Comparison of ENCODE assay signal across 10 cellular contexts in the genomic region with DNA sequence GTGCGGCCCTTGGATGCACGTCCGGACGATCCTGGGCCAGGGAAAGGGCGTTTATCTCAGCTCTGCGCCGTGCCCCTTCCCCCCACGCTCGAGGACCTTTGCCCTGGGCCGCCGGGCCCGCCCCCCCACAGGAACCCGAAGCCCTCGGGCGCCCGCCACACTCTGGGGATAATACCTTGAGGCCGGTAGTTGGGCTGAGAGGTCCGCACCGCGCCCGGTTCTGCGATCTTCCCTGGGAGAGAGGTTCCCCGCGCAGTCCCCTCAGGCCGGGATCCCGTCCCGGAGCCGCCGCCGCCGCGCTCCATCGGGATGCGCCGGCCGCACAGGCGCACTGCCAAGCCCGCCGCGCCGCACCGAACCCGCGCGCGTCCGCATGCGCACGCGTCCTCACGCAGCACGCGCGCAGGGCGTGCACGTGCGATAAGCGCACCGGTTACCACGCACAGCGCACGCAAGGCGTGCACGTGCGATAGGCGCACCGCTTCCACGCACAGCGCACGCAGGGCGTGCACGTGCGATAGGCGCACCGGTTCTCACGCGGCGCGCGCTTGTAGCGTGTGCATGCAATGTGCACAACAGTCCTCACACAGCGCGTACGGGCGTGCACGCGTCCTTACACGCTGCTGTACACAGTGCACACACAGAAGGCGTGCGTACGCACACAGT. TPM values are rescaled to one million over a fixed set of nuclear protein-coding genes. Genes with fewer than 3 reads are reported as not detected.
DNase-seq lines count a peak whose midpoint lies in the region; ATAC-seq, FAIRE-seq and TF ChIP-seq lines count a peak whose summit lies in the region.
"Had no signal": no experiment of that assay in that cellular context is flagged by ENCODE, and none has a peak within 500 bp of the region (broad histone marks: within the 10 kb centered on the region; RNA-seq: fewer than 3 reads in every experiment).

A gene (minus strand): TSS at position 333 of the 666 bp plus-strand sequence. CDS start 28 bp downstream, at position 305.

- TF ChIP-seq CTCF in astrocyte of the spinal cord (IDR thresholded peaks at IDR 0.05; ENCODE audit: low read depth, low read length) (no peak), kidney epithelial cell (IDR thresholded peaks at IDR 0.05; ENCODE audit: insufficient read depth, low read length, poor library complexity, severe bottlenecking) (no peak)

- H3K4me3 Mint-ChIP-seq in stimulated activated naive CD8-positive, alpha-beta T cell treated with anti-CD3 and anti-CD28 coated beads, Interleukin-15, amount 100 ng/mL, for 72 hours, result peak within 1 kb of the TSS; percentile 58 to 69

- H3K4me3 ChIP-seq in astrocyte of the spinal cord (ENCODE audit: low read depth, low read length), result peak within 1 kb of the TSS; percentile 26
- H3K4me3 ChIP-seq in kidney epithelial cell (ENCODE audit: low read depth, low read length), result peak within 1 kb of the TSS; percentile 27

- DNase-seq in NCI-H146 (lab: John Stamatoyannopoulos, UW), result peak; percentile 41
- DNase-seq in NCI-H146 treated with DMSO at 0.1 percent for 48 hours (lab: John Stamatoyannopoulos, UW; ENCODE audit: unreplicated experiment), result no peak
- no peak for DNase-seq in astrocyte of the spinal cord (ENCODE audit: low read depth, low spot score)
- DNase-seq in kidney epithelial cell (ENCODE audit: low read depth), result no peak
- DNase-seq in stimulated activated naive CD8-positive, alpha-beta T cell treated with anti-CD3 and anti-CD28 coated beads, Interleukin-15, amount 100 ng/mL, for 72 hours, result no peak
- DNase-seq in SHP77 (lab: John Stamatoyannopoulos, UW), result no peak
- no peak for DNase-seq in RCC 7860 (ENCODE audit: low spot score)
- DNase-seq: stimulated activated CD4-positive, alpha-beta T cell treated with anti-CD3 and anti-CD28 coated beads, Interleukin-2, amount 100 ng/mL, for 48 hours had no signal

- no peaks in the 10 kb centered on the region for H3K9me3 Mint-ChIP-seq in stimulated activated naive CD8-positive, alpha-beta T cell treated with anti-CD3 and anti-CD28 coated beads, Interleukin-15, amount 100 ng/mL, for 72 hours

- in situ Hi-C loops in astrocyte of the spinal cord (cut with HindIII; ENCODE audit: low sequenced_read_pairs), result no loop called here

- H3K36me3 ChIP-seq in kidney epithelial cell (ENCODE audit: control insufficient read depth, insufficient read depth, low read length), result no peaks in the 10 kb centered on the region

- H3K27ac Mint-ChIP-seq in stimulated activated naive CD8-positive, alpha-beta T cell treated with anti-CD3 and anti-CD28 coated beads, Interleukin-15, amount 100 ng/mL, for 72 hours, result no peak within 1 kb of the TSS

- no peaks in the 10 kb centered on the region for H3K4me1 Mint-ChIP-seq in stimulated activated naive CD8-positive, alpha-beta T cell treated with anti-CD3 and anti-CD28 coated beads, Interleukin-15, amount 100 ng/mL, for 72 hours

- no peak for FAIRE-seq in RCC 7860 (lab: Jason Lieb, UNC)
- FAIRE-seq: A204.1 had no signal

- peaks cover 18% of the 10 kb centered on the region for H3K27me3 ChIP-seq in kidney epithelial cell (ENCODE audit: control insufficient read depth, insufficient read depth, low read length)

- peaks cover 35% of the 10 kb centered on the region for H3K27me3 Mint-ChIP-seq in stimulated activated naive CD8-positive, alpha-beta T cell treated with anti-CD3 and anti-CD28 coated beads, Interleukin-15, amount 100 ng/mL, for 72 hours

- ATAC-seq in stimulated activated naive CD8-positive, alpha-beta T cell treated with anti-CD3 and anti-CD28 coated beads, Interleukin-15, amount 100 ng/mL, for 72 hours, result peak; percentile 43
- no peak for ATAC-seq in GM21717 (IDR thresholded peaks at IDR 0.05; ENCODE audit: unreplicated experiment)

RNA-seq across cellular contexts. Expression of the gene that starts here (rescaled TPM):
- total RNA-seq in kidney epithelial cell, result 2.0 and 2.1 TPM in 2 replicates
